ENCODE assay signal across 16 cellular contexts in genomic region chr16:78915916-78916315, GRCh38.
A peak's percentile ranks its signal among the peaks of the same experiment; 100 is the strongest.
DNase-seq lines count a peak whose midpoint lies in the region; ATAC-seq lines count a peak whose summit lies in the region.
"Had no signal": no experiment of that assay in that cellular context is flagged by ENCODE, and none has a peak within 500 bp of the region (broad histone marks: within the 10 kb centered on the region; RNA-seq: fewer than 3 reads in every experiment).

No MANE protein-coding gene starts in this region.

- no peak overlapping the region for H3K4ac ChIP-seq in mesendoderm (ENCODE audit: low read depth, low read length)

- H2BK15ac ChIP-seq in mesendoderm (replicated peaks; ENCODE audit: low read depth): no peak overlapping the region

- peaks cover 2% of the 10 kb centered on the region for H3K9me3 Mint-ChIP-seq in activated T-helper 17 cell treated with anti-CD3 and anti-CD28 coated beads, Interleukin-2, amount 50 U/mL, for 72 hours

- H3K27me3 ChIP-seq in mesendoderm (ENCODE audit: insufficient read depth, low read length, poor library complexity): no peaks in the 10 kb centered on the region

- no peak overlapping the region for H2AK5ac ChIP-seq in mesendoderm (ENCODE audit: low read length)

- no peak overlapping the region for H3K18ac ChIP-seq in mesendoderm (ENCODE audit: low read length)

- peaks cover 18% of the 10 kb centered on the region for H3K36me3 Mint-ChIP-seq in activated T-helper 17 cell treated with anti-CD3 and anti-CD28 coated beads, Interleukin-2, amount 50 U/mL, for 72 hours (ENCODE audit: low read depth)
- H3K36me3 Mint-ChIP-seq: CD14-positive monocyte had no signal

- no peaks in the 10 kb centered on the region for H3K79me1 ChIP-seq in mesendoderm (ENCODE audit: low read length)

- peak overlapping the region; percentile 74 for H3K4me3 Mint-ChIP-seq in activated T-helper 17 cell treated with anti-CD3 and anti-CD28 coated beads, Interleukin-2, amount 50 U/mL, for 72 hours
- H3K4me3 Mint-ChIP-seq: CD14-positive monocyte; CD8-positive, alpha-beta T cell had no signal

- peak overlapping the region; percentile 82 for H3K27ac Mint-ChIP-seq in activated T-helper 17 cell treated with anti-CD3 and anti-CD28 coated beads, Interleukin-2, amount 50 U/mL, for 72 hours
- H3K27ac Mint-ChIP-seq: CD14-positive monocyte; CD8-positive, alpha-beta T cell had no signal

- no peak overlapping the region for H3K56ac ChIP-seq in mesendoderm (ENCODE audit: low read length)

- peaks cover 24% of the 10 kb centered on the region for H3K4me1 Mint-ChIP-seq in activated T-helper 17 cell treated with anti-CD3 and anti-CD28 coated beads, Interleukin-2, amount 50 U/mL, for 72 hours
- H3K4me1 Mint-ChIP-seq: CD14-positive monocyte had no signal

- no peak overlapping the region for H2BK5ac ChIP-seq in mesendoderm (ENCODE audit: low read length)

- H4K8ac ChIP-seq in mesendoderm (ENCODE audit: low read depth, low read length): no peak overlapping the region

- no peak overlapping the region for H3K4me3 ChIP-seq in mesendoderm (ENCODE audit: low read length)
- H3K4me3 ChIP-seq: GM12878, HAP-1 had no signal

- DNase-seq in NCI-H748 (lab: John Stamatoyannopoulos, UW; ENCODE audit: unreplicated experiment) (peak; percentile 7), NCI-H748 treated with DMSO at 0.1 percent for 48 hours (lab: John Stamatoyannopoulos, UW) (no peak), mesendoderm (peak; percentile 76), NCI-H2196 treated with DMSO at 0.1 percent for 48 hours (lab: John Stamatoyannopoulos, UW; ENCODE audit: unreplicated experiment) (no peak), NCI-H2171 (lab: John Stamatoyannopoulos, UW) (no peak), dedifferentiated amniotic fluid mesenchymal stem cell (ENCODE audit: extremely low spot score) (no peak)
- DNase-seq: Caco-2; CD8-positive, alpha-beta T cell; GOT3 had no signal

- no peaks in the 10 kb centered on the region for H3K36me3 ChIP-seq in mesendoderm (ENCODE audit: control insufficient read depth, insufficient read depth, low read length)
- H3K36me3 ChIP-seq: HAP-1 had no signal

- H3K4me2 ChIP-seq in mesendoderm (ENCODE audit: low read length): no peak overlapping the region

- no peak overlapping the region for H2BK120ac ChIP-seq in mesendoderm (ENCODE audit: low read depth, low read length)

- H3K4me1 ChIP-seq in mesendoderm (ENCODE audit: control insufficient read depth, low read depth, low read length): no peaks in the 10 kb centered on the region
- H3K4me1 ChIP-seq: Caco-2, HAP-1 had no signal

- H3K27ac ChIP-seq in mesendoderm (ENCODE audit: low read depth, low read length): no peak overlapping the region
- H3K27ac ChIP-seq: 22Rv1, HL-60 had no signal

- H4K5ac ChIP-seq in mesendoderm (ENCODE audit: low read length): no peak overlapping the region

- no CpG with 5 or more reads among the region's 8 CpGs for WGBS in mesendoderm (ENCODE audit: extremely low coverage, insufficient coverage, low lambda C conversion rate)

- no peak overlapping the region for H3K9ac ChIP-seq in mesendoderm (ENCODE audit: low read length)

- no peaks in the 10 kb centered on the region for H3K27me3 Mint-ChIP-seq in activated T-helper 17 cell treated with anti-CD3 and anti-CD28 coated beads, Interleukin-2, amount 50 U/mL, for 72 hours

- H3K23ac ChIP-seq in mesendoderm (ENCODE audit: low read length): no peak overlapping the region

- no peaks in the 10 kb centered on the region for H3K79me2 ChIP-seq in mesendoderm (ENCODE audit: control insufficient read depth, insufficient read depth, low read length)

- ATAC-seq in activated T-helper 17 cell treated with anti-CD3 and anti-CD28 coated beads, Interleukin-2, amount 50 U/mL, for 72 hours (replicated peaks): no peak
- no peak for ATAC-seq in GM18867 (IDR thresholded peaks at IDR 0.05; ENCODE audit: unreplicated experiment)
- ATAC-seq: CD8-positive, alpha-beta T cell; GM12878 had no signal

Comparison
In these comparisons a context has a peak if more than half of its experiments do, and no peak if none do; other contexts are left out.
1. DNase-seq: peak in NCI-H748 (single experiment) and mesendoderm (single experiment); none in NCI-H748 treated with DMSO at 0.1 percent for 48 hours (single experiment), NCI-H2196 treated with DMSO at 0.1 percent for 48 hours (single experiment), NCI-H2171 (single experiment) and dedifferentiated amniotic fluid mesenchymal stem cell (single experiment).